ENCODE assay signal across 8 cellular contexts in genomic region chr12:10213168-10214130, GRCh38. TPM values are rescaled to one million over a fixed set of nuclear protein-coding genes. Genes with fewer than 3 reads are reported as not detected.
DNase-seq lines count a peak whose midpoint lies in the region; ATAC-seq, FAIRE-seq and TF ChIP-seq lines count a peak whose summit lies in the region.

No MANE protein-coding gene starts in this region.

- H3K27ac Mint-ChIP-seq in CD8-positive, alpha-beta memory T cell: peak overlapping the region; percentile 96 to 99 (median 98)
- peak overlapping the region; percentile 100 for H3K27ac Mint-ChIP-seq in astrocyte (ENCODE audit: unreplicated experiment)

- H4K20me1 ChIP-seq in astrocyte (ENCODE audit: insufficient read depth, low read length): peaks cover 20% of the 10 kb centered on the region

- H3K27me3 ChIP-seq in CD8-positive, alpha-beta memory T cell (ENCODE audit: insufficient read depth, low read length, poor library complexity, severe bottlenecking): no peaks in the 10 kb centered on the region
- H3K27me3 ChIP-seq in astrocyte (ENCODE audit: insufficient read depth, low read length) (no peaks in the 10 kb centered on the region), uterus (no peaks in the 10 kb centered on the region)

- peak overlapping the region; percentile 56 for H3K4me3 ChIP-seq in CD8-positive, alpha-beta memory T cell (ENCODE audit: low read length)
- H3K4me3 ChIP-seq in astrocyte (ENCODE audit: insufficient read depth, low read depth, low read length): peak overlapping the region; percentile 92
- H3K4me3 ChIP-seq in uterus: peak overlapping the region; percentile 84 to 91

- peak overlapping the region; percentile 73 for H2AFZ ChIP-seq in astrocyte (ENCODE audit: low read depth, low read length)

- H3K27ac ChIP-seq in CD8-positive, alpha-beta memory T cell (ENCODE audit: low read depth, low read length): peak overlapping the region; percentile 99
- peak overlapping the region; percentile 53 for H3K27ac ChIP-seq in KOPT-K1 (ENCODE audit: low read depth, low read length, poor library complexity, severe bottlenecking)
- H3K27ac ChIP-seq in astrocyte (ENCODE audit: low read depth, low read length): peak overlapping the region; percentile 99
- H3K27ac ChIP-seq in uterus: peak overlapping the region; percentile 100

- DNase-seq in CD8-positive, alpha-beta memory T cell: peak; percentile 77 to 94 (median 81)
- peak; percentile 53 for DNase-seq in T1000 (lab: John Stamatoyannopoulos, UW)
- peak; percentile 91 for DNase-seq in astrocyte (ENCODE audit: low read depth)
- peak; percentile 56 to 73 for DNase-seq in hippocampal formation (lab: John Stamatoyannopoulos, UW)
- peak; percentile 84 for DNase-seq in renal cortical epithelial cell (ENCODE audit: low read depth)
- peak; percentile 74 to 83 for DNase-seq in uterus

- POLR2A ChIA-PET in CD8-positive, alpha-beta memory T cell (lab: Charles Lee): interaction anchor here (0.6 to 1.8 kb wide), 17 partner anchors 13 to 1333 kb away, joined by 3 to 7 read pairs (median 4); partner anchors contain the start of genes CD69 and KLRC4

- H3K4me1 ChIP-seq in CD8-positive, alpha-beta memory T cell (ENCODE audit: insufficient read depth, low read length): peaks cover 20% of the 10 kb centered on the region
- H3K4me1 ChIP-seq in astrocyte (ENCODE audit: insufficient read depth, low read length): peaks cover 7% of the 10 kb centered on the region
- H3K4me1 ChIP-seq in uterus: peaks cover 0 to 10% of the 10 kb centered on the region in 2 donors

- no peaks in the 10 kb centered on the region for H3K9me3 ChIP-seq in CD8-positive, alpha-beta memory T cell (ENCODE audit: low read length)
- H3K9me3 ChIP-seq in KOPT-K1 (ENCODE audit: insufficient read depth, low read length, poor library complexity, severe bottlenecking) (no peaks in the 10 kb centered on the region), astrocyte (ENCODE audit: insufficient read depth, low read depth, low read length) (no peaks in the 10 kb centered on the region), uterus (no peaks in the 10 kb centered on the region)

- ATAC-seq in GM21381 (IDR thresholded peaks at IDR 0.05; ENCODE audit: unreplicated experiment): peak; percentile 33

- peak overlapping the region; percentile 96 for H3K4me2 ChIP-seq in astrocyte (ENCODE audit: low read length)

- peaks cover 32 to 38% (median 38%) of the 10 kb centered on the region in 3 donors for H3K4me1 Mint-ChIP-seq in CD8-positive, alpha-beta memory T cell
- H3K4me1 Mint-ChIP-seq in astrocyte (ENCODE audit: low read depth, unreplicated experiment): peaks cover 7% of the 10 kb centered on the region

- peaks cover 0 to 44% (median 0%) of the 10 kb centered on the region in 3 donors for H3K36me3 Mint-ChIP-seq in CD8-positive, alpha-beta memory T cell
- H3K36me3 Mint-ChIP-seq in astrocyte (ENCODE audit: low read depth, unreplicated experiment): peaks cover 2% of the 10 kb centered on the region

- H3K9ac ChIP-seq in astrocyte (ENCODE audit: low read length): peak overlapping the region; percentile 99

- no peaks in the 10 kb centered on the region for H3K36me3 ChIP-seq in CD8-positive, alpha-beta memory T cell (ENCODE audit: insufficient read depth, low read length)
- H3K36me3 ChIP-seq in KOPT-K1 (ENCODE audit: insufficient read depth, low read length) (no peaks in the 10 kb centered on the region), astrocyte (ENCODE audit: insufficient read depth, low read length) (no peaks in the 10 kb centered on the region), uterus (no peaks in the 10 kb centered on the region)

- TF ChIP-seq CTCF in astrocyte (IDR thresholded peaks at IDR 0.05; ENCODE audit: insufficient read depth, low read depth, low read length) (no peak), uterus (IDR thresholded peaks at IDR 0.05) (peak in 1 of 4 experiments; percentile 5)

- peaks cover 0 to 1% (median 0%) of the 10 kb centered on the region in 5 donors for H3K9me3 Mint-ChIP-seq in CD8-positive, alpha-beta memory T cell
- H3K9me3 Mint-ChIP-seq in astrocyte (ENCODE audit: unreplicated experiment): no peaks in the 10 kb centered on the region

- TF ChIP-seq POLR2A in uterus (IDR thresholded peaks at IDR 0.05): peak; percentile 7 to 49

- CTCF ChIA-PET in CD8-positive, alpha-beta memory T cell (lab: Charles Lee): interaction anchor here (0.6 to 1.6 kb wide), 9 partner anchors 22 to 461 kb away, joined by 3 to 5 read pairs (median 3); no protein-coding TSS in a partner anchor

- peak overlapping the region; percentile 89 to 97 (median 95) for H3K4me3 Mint-ChIP-seq in CD8-positive, alpha-beta memory T cell
- peak overlapping the region; percentile 97 for H3K4me3 Mint-ChIP-seq in astrocyte (ENCODE audit: unreplicated experiment)

- H3K79me2 ChIP-seq in astrocyte (ENCODE audit: insufficient read depth, low read length): peaks cover 41% of the 10 kb centered on the region

- peak; percentile 17 for FAIRE-seq in astrocyte (lab: Jason Lieb, UNC)

- intact Hi-C loops in uterus (cut with DNase I; ENCODE audit: low total_unique reads): loop anchor here (10.0 kb wide), 1 partner anchor 151 kb away; no protein-coding TSS in a partner anchor

- H3K27me3 Mint-ChIP-seq in CD8-positive, alpha-beta memory T cell: peaks cover 0 to 8% of the 10 kb centered on the region in 2 donors
- no peaks in the 10 kb centered on the region for H3K27me3 Mint-ChIP-seq in astrocyte (ENCODE audit: low read depth, unreplicated experiment)

RNA-seq across cellular contexts. Expression of gene GABARAPL1, which starts 0.8 kb away (rescaled TPM):
- 10 to 100 TPM; 25.0 to 26.6 TPM for total RNA-seq in CD8-positive, alpha-beta memory T cell
- polyA plus RNA-seq in CD8-positive, alpha-beta memory T cell: 40.5 TPM
- total RNA-seq in astrocyte (108 and 119 TPM in 2 replicates), renal cortical epithelial cell (75.2 and 256 TPM in 2 replicates), uterus (100 to 1,000 TPM in 1 of 4 donors, 10 to 100 TPM in 3; 42.9 to 216 (median 62.7) TPM)

RNA-seq across cellular contexts. Expression of gene TMEM52B, which starts 34.6 kb away (rescaled TPM):
- not detected for total RNA-seq in CD8-positive, alpha-beta memory T cell
- polyA plus RNA-seq in CD8-positive, alpha-beta memory T cell: not detected
- total RNA-seq in astrocyte: 0.45 TPM in 1 of 2 replicates, not detected in the other
- total RNA-seq in renal cortical epithelial cell: 2.3 and 6.9 TPM in 2 replicates
- not detected for total RNA-seq in uterus

RNA-seq across cellular contexts. Expression of gene OLR1, which starts 41.5 kb away (rescaled TPM):
- total RNA-seq in CD8-positive, alpha-beta memory T cell: under 1 TPM; 0.11 to 0.42 TPM
- polyA plus RNA-seq in CD8-positive, alpha-beta memory T cell: not detected
- total RNA-seq in astrocyte (0.96 and 0.98 TPM in 2 replicates), renal cortical epithelial cell (0.87 and 0.89 TPM in 2 replicates), uterus (under 1 TPM in 1 of 4 donors, not detected in 3; 0.41 TPM)

Comparison
In these comparisons a context has a peak if more than half of its experiments do, and no peak if none do; other contexts are left out.
1. Peak in every context shown above with its lines: DNase-seq, ATAC-seq, H3K4me3 ChIP-seq and H3K27ac ChIP-seq.